ENCODE assay signal across 8 cellular contexts in genomic region chr1:92476071-92476607, GRCh38. TPM values are rescaled to one million over a fixed set of nuclear protein-coding genes. Genes with fewer than 3 reads are reported as not detected.
DNase-seq lines count a peak whose midpoint lies in the region; ATAC-seq lines count a peak whose summit lies in the region.
"Had no signal": no experiment of that assay in that cellular context is flagged by ENCODE, and none has a peak within 500 bp of the region (broad histone marks: within the 10 kb centered on the region; RNA-seq: fewer than 3 reads in every experiment).

No MANE protein-coding gene starts in this region.

- intact Hi-C loops in Right ventricle myocardium inferior (cut with DNase I), result no loop called here

- ATAC-seq in GM19467 (IDR thresholded peaks at IDR 0.05; ENCODE audit: unreplicated experiment), result peak; percentile 46
- ATAC-seq in activated T-helper 17 cell treated with anti-CD3 and anti-CD28 coated beads, Interleukin-2, amount 50 U/mL, for 72 hours (replicated peaks), result no peak
- ATAC-seq in Right ventricle myocardium inferior, result no peak
- ATAC-seq in GM19455 (IDR thresholded peaks at IDR 0.05; ENCODE audit: unreplicated experiment), result no peak
- ATAC-seq: SK-N-SH treated with all-trans-retinoic acid at 6 μM for 48 hours had no signal

- peaks cover 36% of the 10 kb centered on the region for H3K4me1 Mint-ChIP-seq in activated T-helper 17 cell treated with anti-CD3 and anti-CD28 coated beads, Interleukin-2, amount 50 U/mL, for 72 hours

- peak overlapping the region; percentile 78 for H3K27ac Mint-ChIP-seq in activated T-helper 17 cell treated with anti-CD3 and anti-CD28 coated beads, Interleukin-2, amount 50 U/mL, for 72 hours

- peaks cover 94% of the 10 kb centered on the region for H3K36me3 Mint-ChIP-seq in activated T-helper 17 cell treated with anti-CD3 and anti-CD28 coated beads, Interleukin-2, amount 50 U/mL, for 72 hours (ENCODE audit: low read depth)

- peak overlapping the region; percentile 68 for H3K4me3 Mint-ChIP-seq in activated T-helper 17 cell treated with anti-CD3 and anti-CD28 coated beads, Interleukin-2, amount 50 U/mL, for 72 hours

- no peaks in the 10 kb centered on the region for H3K9me3 Mint-ChIP-seq in activated T-helper 17 cell treated with anti-CD3 and anti-CD28 coated beads, Interleukin-2, amount 50 U/mL, for 72 hours

- DNase-seq in NCI-H2171 (lab: John Stamatoyannopoulos, UW), result peak; percentile 41
- peak; percentile 31 for DNase-seq in stimulated activated CD8-positive, alpha-beta memory T cell treated with anti-CD3 and anti-CD28 coated beads, Interleukin-4, amount 100 ng/mL, for 24 hours (ENCODE audit: low read depth)
- DNase-seq in Right ventricle myocardium inferior (ENCODE audit: missing footprints), result no peak
- no peak for DNase-seq in germinal center (ENCODE audit: low spot score)

- H3K27me3 Mint-ChIP-seq in activated T-helper 17 cell treated with anti-CD3 and anti-CD28 coated beads, Interleukin-2, amount 50 U/mL, for 72 hours, result no peaks in the 10 kb centered on the region

RNA-seq across cellular contexts. Expression of gene GFI1, which starts 10.6 kb away (rescaled TPM):
- 10 to 100 TPM; 33.0 to 38.6 TPM for total RNA-seq in activated T-helper 17 cell treated with anti-CD3 and anti-CD28 coated beads, Interleukin-2, amount 50 U/mL, for 72 hours
- 0.08 TPM for total RNA-seq in Right ventricle myocardium inferior

Comparison
In these comparisons a context has a peak if more than half of its experiments do, and no peak if none do; other contexts are left out.
1. DNase-seq: peak in NCI-H2171 (single experiment) and stimulated activated CD8-positive, alpha-beta memory T cell treated with anti-CD3 and anti-CD28 coated beads, Interleukin-4, amount 100 ng/mL, for 24 hours (single experiment); none in Right ventricle myocardium inferior (single experiment) and germinal center (single experiment).
2. RNA of gene GFI1, which starts 10.6 kb away (total RNA-seq): 33.0 to 38.6 TPM in activated T-helper 17 cell treated with anti-CD3 and anti-CD28 coated beads, Interleukin-2, amount 50 U/mL, for 72 hours; 0.08 TPM in Right ventricle myocardium inferior (single experiment); every median in the first group is over 10 times any median in the second.